13 cellular contexts compared by ENCODE assay signal in the genomic region with DNA sequence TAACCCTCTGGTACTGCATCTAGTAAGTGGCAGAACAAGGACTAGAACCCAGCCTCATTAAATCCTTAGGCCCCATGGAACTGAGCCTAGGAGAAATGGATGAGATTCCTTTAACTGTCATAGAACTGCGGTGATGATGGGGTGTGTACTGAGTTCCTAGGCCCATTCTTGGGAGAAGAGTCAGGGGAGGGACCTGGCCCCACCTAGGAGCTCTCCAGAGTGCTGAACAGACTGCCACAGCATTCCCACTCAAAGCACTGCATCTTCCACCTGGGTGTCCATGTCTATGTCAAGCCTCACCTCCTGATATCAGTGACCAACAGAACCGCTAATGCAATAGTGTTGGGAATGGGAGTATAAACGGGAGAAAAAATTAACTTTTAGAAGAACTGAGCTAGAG. TPM values are rescaled to one million over a fixed set of nuclear protein-coding genes. Genes with fewer than 3 reads are reported as not detected.
DNase-seq lines count a peak whose midpoint lies in the region; ATAC-seq, FAIRE-seq and TF ChIP-seq lines count a peak whose summit lies in the region.
"Had no signal": no experiment of that assay in that cellular context is flagged by ENCODE, and none has a peak within 500 bp of the region (broad histone marks: within the 10 kb centered on the region; RNA-seq: fewer than 3 reads in every experiment).

No MANE protein-coding gene starts in this region.

- H3K4me1 ChIP-seq in left lung = no peaks in the 10 kb centered on the region
- H3K4me1 ChIP-seq: left ventricle myocardium inferior, pancreas had no signal

- FAIRE-seq in bronchial epithelial cell (lab: Jason Lieb, UNC) (no peak), GM12891 (lab: Jason Lieb, UNC) (no peak)
- FAIRE-seq: pancreas had no signal

- no peak overlapping the region for H3K27ac ChIP-seq in left lung
- H3K27ac ChIP-seq: left ventricle myocardium inferior, pancreas had no signal

- TF ChIP-seq POLR2A in GM12891 (IDR thresholded peaks at IDR 0.05; ENCODE audit: low read depth, low read length) = no peak

- in situ Hi-C loops in G401 (cut with HindIII; ENCODE audit: low sequenced_read_pairs) = no loop called here

- ATAC-seq in left lung (peak; percentile 46), GM19467 (IDR thresholded peaks at IDR 0.05; ENCODE audit: unreplicated experiment) (no peak), GM18867 (IDR thresholded peaks at IDR 0.05; ENCODE audit: unreplicated experiment) (no peak)
- ATAC-seq: Panc1; stimulated activated naive B cell treated with anti-CD40 and anti-IgM and Interleukin-4, amounts not matched to agents 10 μg/mL and 1 μg/mL and 100 μg/mL, for 72 hours had no signal

- H3K4me3 ChIP-seq in bronchial epithelial cell (ENCODE audit: low read depth, low read length) = no peak overlapping the region
- no peak overlapping the region for H3K4me3 ChIP-seq in left lung
- H3K4me3 ChIP-seq: left ventricle myocardium inferior, pancreas had no signal

- TF ChIP-seq CTCF in bronchial epithelial cell (IDR thresholded peaks at IDR 0.05; ENCODE audit: insufficient read depth, low read length, severe bottlenecking) (no peak), left lung (IDR thresholded peaks at IDR 0.05) (no peak)

- peak; percentile 43 for DNase-seq in ELR (ENCODE audit: low read depth)
- DNase-seq in M059J (ENCODE audit: low read depth) = peak; percentile 27
- peak; percentile 28 for DNase-seq in bronchial epithelial cell (ENCODE audit: low read depth)
- no peak for DNase-seq in left lung
- DNase-seq in G401 (ENCODE audit: low spot score) = no peak
- no peak for DNase-seq in GM12891 (ENCODE audit: insufficient read length, low spot score)
- DNase-seq: CD4-positive, alpha-beta T cell; left ventricle myocardium inferior; pancreas; stimulated activated naive B cell treated with anti-CD40 and anti-IgM and Interleukin-4, amounts not matched to agents 10 μg/mL and 1 μg/mL and 100 μg/mL, for 72 hours had no signal

- H3K27me3 ChIP-seq in bronchial epithelial cell (ENCODE audit: control insufficient read depth, insufficient read depth, low read length) (no peaks in the 10 kb centered on the region), left lung (no peaks in the 10 kb centered on the region)
- H3K27me3 ChIP-seq: pancreas had no signal

- no peaks in the 10 kb centered on the region for H3K9me3 ChIP-seq in left lung
- H3K9me3 ChIP-seq: left ventricle myocardium inferior, pancreas had no signal

- intact Hi-C loops in left lung (cut with DNase I) = no loop called here

- H3K36me3 ChIP-seq in bronchial epithelial cell (ENCODE audit: control insufficient read depth, insufficient read depth, low read length) = no peaks in the 10 kb centered on the region
- H3K36me3 ChIP-seq in left lung = no peaks in the 10 kb centered on the region
- H3K36me3 ChIP-seq: left ventricle myocardium inferior, pancreas had no signal

TF ChIP-seq in GM12891, 5 proteins besides CTCF, POLR2A, EP300 and RAD21:
- TF ChIP-seq POLR2AphosphoS5 (IDR thresholded peaks at IDR 0.05; ENCODE audit: low read depth, low read length) (no peak), SPI1 (IDR thresholded peaks at IDR 0.05; ENCODE audit: low read depth, low read length) (no peak), PAX5 (IDR thresholded peaks at IDR 0.05; ENCODE audit: insufficient read depth, low read length, severe bottlenecking) (no peak), TAF1 (IDR thresholded peaks at IDR 0.05; ENCODE audit: low read depth, low read length) (no peak), POU2F2 (IDR thresholded peaks at IDR 0.05; ENCODE audit: low read depth, low read length) (no peak)

RNA-seq across cellular contexts. Expression of a gene that starts 36.6 kb away (rescaled TPM):
- 3.9 and 4.7 TPM in 2 replicates for total RNA-seq in M059J (2014; rRNA removed; shearing (Covaris generic))
- total RNA-seq in bronchial epithelial cell (1.8 and 2.3 TPM in 2 replicates), left lung (1 to 10 TPM; 5.4 to 9.8 TPM)
- 3.0 and 7.0 TPM in 2 replicates for total RNA-seq in G401 (2014; rRNA removed; shearing (Covaris generic))
- polyA plus RNA-seq in GM12891 (2012; ENCODE audit: low read depth, missing spikeins) = 1.3 TPM

Comparison
In these comparisons a context has a peak if more than half of its experiments do, and no peak if none do; other contexts are left out.
1. DNase-seq: peak in ELR (single experiment), M059J (single experiment) and bronchial epithelial cell (single experiment); none in left lung (0 of 2), G401 (single experiment) and GM12891 (single experiment).